ENCODE assay signal across 9 cellular contexts in the genomic region with DNA sequence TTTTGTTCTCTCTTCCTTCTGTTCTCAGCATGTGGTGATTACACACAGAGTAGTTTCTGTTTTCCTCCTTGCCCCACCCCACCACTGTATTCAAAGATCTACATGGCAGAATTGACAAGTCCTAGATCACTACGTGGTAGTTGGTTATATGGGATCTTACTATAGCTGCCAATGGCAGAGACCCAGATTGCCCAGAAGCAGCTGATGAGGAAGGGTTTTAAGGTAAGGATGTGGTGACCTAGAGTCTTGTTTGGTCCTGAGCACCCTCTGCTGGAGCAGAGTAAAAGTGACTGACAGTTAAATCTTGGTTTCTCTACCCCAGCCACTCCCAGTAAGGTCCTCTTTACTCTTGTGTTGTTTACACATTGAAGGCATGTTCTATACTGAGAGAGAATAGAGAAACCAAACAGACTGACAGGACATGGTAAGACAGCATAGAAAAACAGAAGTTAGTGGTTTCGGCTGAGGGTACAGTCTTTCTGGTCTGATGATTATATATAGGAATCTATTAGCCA. TPM values are rescaled to one million over a fixed set of nuclear protein-coding genes. Genes with fewer than 3 reads are reported as not detected.
DNase-seq lines count a peak whose midpoint lies in the region; ATAC-seq, FAIRE-seq and TF ChIP-seq lines count a peak whose summit lies in the region.
"Had no signal": no experiment of that assay in that cellular context is flagged by ENCODE, and none has a peak within 500 bp of the region (broad histone marks: within the 10 kb centered on the region; RNA-seq: fewer than 3 reads in every experiment).

No MANE protein-coding gene starts in this region.

- H3K9me3 ChIP-seq in CD4-positive, alpha-beta T cell (ENCODE audit: control insufficient read depth, low read length), result no peaks in the 10 kb centered on the region
- H3K9me3 ChIP-seq in small intestine (ENCODE audit: control insufficient read depth, low read depth), result no peaks in the 10 kb centered on the region

- H3K4me1 ChIP-seq in small intestine (ENCODE audit: control insufficient read depth in 2 of 2, insufficient read depth in 1 of 2, low read depth in 1 of 2, low read length in 1 of 2), result no peaks in the 10 kb centered on the region

- 45 to 52% (median 47%) methylated on average over 2 of the region's 2 CpGs for WGBS in small intestine, 3 donors

- H3K4me1 Mint-ChIP-seq in CD4-positive, alpha-beta T cell (ENCODE audit: low read depth), result peaks cover 14% of the 10 kb centered on the region
- peaks cover 5% of the 10 kb centered on the region for H3K4me1 Mint-ChIP-seq in activated CD4-positive, alpha-beta memory T cell treated with anti-CD3 and anti-CD28 coated beads, Interleukin-2, amount 10 ng/mL, durations not matched to agents 7 days and 5 days

- peak; percentile 96 for ATAC-seq in CD4-positive, alpha-beta T cell (ENCODE audit: poor library complexity)
- ATAC-seq in GM18505 (IDR thresholded peaks at IDR 0.05; ENCODE audit: unreplicated experiment) (peak; percentile 94), HG02763 (IDR thresholded peaks at IDR 0.05; ENCODE audit: unreplicated experiment) (peak; percentile 98)

- peak overlapping the region; percentile 56 for H3K27ac Mint-ChIP-seq in CD4-positive, alpha-beta T cell
- H3K27ac Mint-ChIP-seq in activated CD4-positive, alpha-beta memory T cell treated with anti-CD3 and anti-CD28 coated beads, Interleukin-2, amount 10 ng/mL, durations not matched to agents 7 days and 5 days, result peak overlapping the region; percentile 41
- H3K27ac Mint-ChIP-seq: activated naive CD4-positive, alpha-beta T cell treated with anti-CD3 and anti-CD28 coated beads, Interleukin-2, amount 50 U/mL, for 24 hours had no signal

- TF ChIP-seq POLR2A in GM18505 (IDR thresholded peaks at IDR 0.05; ENCODE audit: borderline replicate concordance, extremely low read depth, insufficient read depth, insufficient read length), result no peak

- H3K4me3 ChIP-seq in small intestine (ENCODE audit: low read depth in 1 of 2, low read length in 2 of 2), result no peak overlapping the region

- intact Hi-C loops in CD4-positive, alpha-beta T cell (cut with DNase I, micrococcal nuclease), result loop anchor here in 1 of 2 experiments (1.0 kb wide), 1 partner anchor 465 kb away; no protein-coding TSS in a partner anchor

- H3K36me3 Mint-ChIP-seq in CD4-positive, alpha-beta T cell (ENCODE audit: low read depth), result peaks cover 74% of the 10 kb centered on the region
- H3K36me3 Mint-ChIP-seq in activated CD4-positive, alpha-beta memory T cell treated with anti-CD3 and anti-CD28 coated beads, Interleukin-2, amount 10 ng/mL, durations not matched to agents 7 days and 5 days (ENCODE audit: low read depth), result peaks cover 47% of the 10 kb centered on the region

- CTCF ChIA-PET in CD4-positive, alpha-beta T cell (lab: Charles Lee), result interaction anchor here (0.6 to 2.5 kb wide), 9 partner anchors 10 to 1265 kb away, joined by 3 to 11 read pairs (median 4); a partner anchor contains a TSS
- CTCF ChIA-PET in activated CD4-positive, alpha-beta memory T cell treated with anti-CD3 and anti-CD28 coated beads, Interleukin-2, amount 10 ng/mL, durations not matched to agents 7 days and 5 days (lab: Charles Lee), result interaction anchor here (0.6 to 3.7 kb wide), 20 partner anchors 10 to 470 kb away, joined by 3 to 61 read pairs (median 4); a partner anchor contains a TSS

- peak in 2 of 10 experiments; percentile 9 to 19 for DNase-seq in CD4-positive, alpha-beta T cell
- DNase-seq in MV-4-11 (lab: John Stamatoyannopoulos, UW) (peak; percentile 94), glomerular visceral epithelial cell (ENCODE audit: extremely low spot score) (peak; percentile 64), small intestine (peak; percentile 68), NCI-H1048 (lab: John Stamatoyannopoulos, UW) (no peak)
- peak; percentile 45 for DNase-seq in activated CD4-positive, alpha-beta memory T cell treated with anti-CD3 and anti-CD28 coated beads, Interleukin-2, amount 10 ng/mL, durations not matched to agents 7 days and 5 days

- H3K4me3 Mint-ChIP-seq in CD4-positive, alpha-beta T cell, result no peak overlapping the region
- no peak overlapping the region for H3K4me3 Mint-ChIP-seq in activated CD4-positive, alpha-beta memory T cell treated with anti-CD3 and anti-CD28 coated beads, Interleukin-2, amount 10 ng/mL, durations not matched to agents 7 days and 5 days
- H3K4me3 Mint-ChIP-seq: activated naive CD4-positive, alpha-beta T cell treated with anti-CD3 and anti-CD28 coated beads, Interleukin-2, amount 50 U/mL, for 24 hours had no signal

- peaks cover 8 to 26% of the 10 kb centered on the region in 2 donors for H3K36me3 ChIP-seq in small intestine (ENCODE audit: control insufficient read depth in 2 of 2, insufficient read depth in 2 of 2, low read length in 2 of 2)

- H3K27me3 ChIP-seq in CD4-positive, alpha-beta T cell (ENCODE audit: control insufficient read depth, insufficient read depth, low read length), result no peaks in the 10 kb centered on the region
- H3K27me3 ChIP-seq in small intestine (ENCODE audit: control insufficient read depth in 2 of 2, insufficient read depth in 2 of 2, low read length in 2 of 2), result no peaks in the 10 kb centered on the region

- TF ChIP-seq CTCF in CD4-positive, alpha-beta T cell (IDR thresholded peaks at IDR 0.05), result no peak

- H3K9me3 Mint-ChIP-seq in CD4-positive, alpha-beta T cell, result no peaks in the 10 kb centered on the region
- H3K9me3 Mint-ChIP-seq in activated CD4-positive, alpha-beta memory T cell treated with anti-CD3 and anti-CD28 coated beads, Interleukin-2, amount 10 ng/mL, durations not matched to agents 7 days and 5 days, result no peaks in the 10 kb centered on the region
- H3K9me3 Mint-ChIP-seq: activated naive CD4-positive, alpha-beta T cell treated with anti-CD3 and anti-CD28 coated beads, Interleukin-2, amount 50 U/mL, for 24 hours had no signal

- POLR2A ChIA-PET in CD4-positive, alpha-beta T cell (lab: Charles Lee), result interaction anchor here (0.9 to 1.5 kb wide), 2 partner anchors 27 to 235 kb away, joined by 3 to 6 read pairs; a partner anchor contains a TSS
- POLR2A ChIA-PET in activated CD4-positive, alpha-beta memory T cell treated with anti-CD3 and anti-CD28 coated beads, Interleukin-2, amount 10 ng/mL, durations not matched to agents 7 days and 5 days (lab: Charles Lee), result interaction anchor here (0.9 to 3.4 kb wide), 3 partner anchors 27 to 237 kb away, joined by 3 to 15 read pairs (median 5); a partner anchor contains a TSS

- no peak overlapping the region for H3K27ac ChIP-seq in CD4-positive, alpha-beta T cell (ENCODE audit: low read depth, low read length)
- H3K27ac ChIP-seq in small intestine (ENCODE audit: low read depth in 1 of 2, low read length in 1 of 2), result no peak overlapping the region

- FAIRE-seq in small intestine (lab: Jason Lieb, UNC), result no peak

- no peaks in the 10 kb centered on the region for H3K27me3 Mint-ChIP-seq in CD4-positive, alpha-beta T cell
- H3K27me3 Mint-ChIP-seq in activated CD4-positive, alpha-beta memory T cell treated with anti-CD3 and anti-CD28 coated beads, Interleukin-2, amount 10 ng/mL, durations not matched to agents 7 days and 5 days, result no peaks in the 10 kb centered on the region
- H3K27me3 Mint-ChIP-seq: activated naive CD4-positive, alpha-beta T cell treated with anti-CD3 and anti-CD28 coated beads, Interleukin-2, amount 50 U/mL, for 24 hours had no signal

RNA-seq across cellular contexts. Expression of a gene that starts 22.8 kb away (rescaled TPM):
- total RNA-seq in CD4-positive, alpha-beta T cell, result 10 to 100 TPM; 74.3 to 80.9 TPM
- 10 to 100 TPM; 34.1 to 34.7 TPM for total RNA-seq in activated CD4-positive, alpha-beta memory T cell treated with anti-CD3 and anti-CD28 coated beads, Interleukin-2, amount 10 ng/mL, durations not matched to agents 7 days and 5 days
- polyA plus RNA-seq in small intestine, result 10 to 100 TPM; 15.1 to 18.3 (median 18.3) TPM

RNA-seq across cellular contexts. Expression of a gene that starts 27.0 kb away (rescaled TPM):
- 1 to 10 TPM; 6.9 to 8.4 TPM for total RNA-seq in CD4-positive, alpha-beta T cell
- total RNA-seq in activated CD4-positive, alpha-beta memory T cell treated with anti-CD3 and anti-CD28 coated beads, Interleukin-2, amount 10 ng/mL, durations not matched to agents 7 days and 5 days, result 10 to 100 TPM; 56.5 to 57.0 TPM
- 100 to 1,000 TPM in 2 of 3 donors, 10 to 100 TPM in 1; 67.6 to 159 (median 111) TPM for polyA plus RNA-seq in small intestine

RNA-seq across cellular contexts. Expression of a gene that starts 58.9 kb away (rescaled TPM):
- not detected for total RNA-seq in CD4-positive, alpha-beta T cell
- not detected for total RNA-seq in activated CD4-positive, alpha-beta memory T cell treated with anti-CD3 and anti-CD28 coated beads, Interleukin-2, amount 10 ng/mL, durations not matched to agents 7 days and 5 days
- under 1 TPM in 1 of 3 donors, not detected in 2; 0.09 TPM for polyA plus RNA-seq in small intestine

Comparison
In these comparisons a context has a peak if more than half of its experiments do, and no peak if none do; other contexts are left out.
1. RNA of a gene that starts 27.0 kb away (total RNA-seq): 56.5 to 57.0 TPM in activated CD4-positive, alpha-beta memory T cell treated with anti-CD3 and anti-CD28 coated beads, Interleukin-2, amount 10 ng/mL, durations not matched to agents 7 days and 5 days; 6.9 to 8.4 TPM in CD4-positive, alpha-beta T cell; every median in the first group is over 4 times any median in the second.
2. Peak in every context shown above with its lines, with median percentiles within 50 percentile points of each other: ATAC-seq.